9 cellular contexts compared by ENCODE assay signal in genomic region chr1:20484526-20485462, GRCh38. TPM values are rescaled to one million over a fixed set of nuclear protein-coding genes. Genes with fewer than 3 reads are reported as not detected.
A peak's percentile ranks its signal among the peaks of the same experiment; 100 is the strongest.
DNase-seq lines count a peak whose midpoint lies in the region; ATAC-seq lines count a peak whose summit lies in the region.
"Had no signal": no experiment of that assay in that cellular context is flagged by ENCODE, and none has a peak within 500 bp of the region (broad histone marks: within the 10 kb centered on the region; RNA-seq: fewer than 3 reads in every experiment).

No MANE protein-coding gene starts in this region.

- DNase-seq in CD4-positive, alpha-beta memory T cell: peak in 1 of 5 donors; percentile 17
- DNase-seq in NCI-H510A (lab: John Stamatoyannopoulos, UW) (peak; percentile 40), naive B cell (no peak), posterior vena cava (ENCODE audit: low spot score) (no peak)

- no peaks in the 10 kb centered on the region for H3K36me3 ChIP-seq in CD4-positive, alpha-beta memory T cell (ENCODE audit: insufficient read depth, low read length)
- no peaks in the 10 kb centered on the region for H3K36me3 ChIP-seq in endocrine pancreas (ENCODE audit: control insufficient read depth, insufficient read depth, low read length)
- H3K36me3 ChIP-seq: neutrophil had no signal

- peaks cover 11 to 22% (median 16%) of the 10 kb centered on the region in 4 donors for H3K4me1 Mint-ChIP-seq in CD4-positive, alpha-beta memory T cell
- peaks cover 17 to 22% (median 18%) of the 10 kb centered on the region in 3 donors for H3K4me1 Mint-ChIP-seq in naive B cell

- H3K9me3 ChIP-seq in CD4-positive, alpha-beta memory T cell (ENCODE audit: control insufficient read depth in 1 of 2, low read length in 2 of 2): no peaks in the 10 kb centered on the region
- no peaks in the 10 kb centered on the region for H3K9me3 ChIP-seq in endocrine pancreas (ENCODE audit: control insufficient read depth, low read length)
- H3K9me3 ChIP-seq: neutrophil had no signal

- peaks cover 24% of the 10 kb centered on the region for H3K4me1 ChIP-seq in CD4-positive, alpha-beta memory T cell (ENCODE audit: insufficient read depth, low read length)
- H3K4me1 ChIP-seq in endocrine pancreas (ENCODE audit: control insufficient read depth, insufficient read depth, low read length): peaks cover 6% of the 10 kb centered on the region

- ATAC-seq in naive B cell (ENCODE audit: low read depth in 2 of 2) (no peak), GM18511 (IDR thresholded peaks at IDR 0.05; ENCODE audit: unreplicated experiment) (no peak), GM19328 (IDR thresholded peaks at IDR 0.05; ENCODE audit: unreplicated experiment) (no peak), HG02840 (IDR thresholded peaks at IDR 0.05; ENCODE audit: low FRiP score, unreplicated experiment) (no peak)

- CTCF ChIA-PET in CD4-positive, alpha-beta memory T cell (lab: Charles Lee; ENCODE audit: partially characterized antibody): interaction anchor here (2.5 kb wide), 1 partner anchor 10 kb away, joined by 10 read pairs; no protein-coding TSS in a partner anchor

- intact Hi-C loops in CD4-positive, alpha-beta memory T cell (cut with micrococcal nuclease): no loop called here
- intact Hi-C loops in posterior vena cava (cut with DNase I): loop anchor here in 1 of 2 donors (5.0 kb wide), 1 partner anchor 272 kb away; no protein-coding TSS in a partner anchor

- no peak overlapping the region for H3K27ac ChIP-seq in CD4-positive, alpha-beta memory T cell (ENCODE audit: low read depth, low read length)
- H3K27ac ChIP-seq: neutrophil had no signal

- H3K27me3 ChIP-seq in CD4-positive, alpha-beta memory T cell (ENCODE audit: insufficient read depth, low read length): peaks cover 19% of the 10 kb centered on the region
- no peaks in the 10 kb centered on the region for H3K27me3 ChIP-seq in endocrine pancreas (ENCODE audit: control insufficient read depth, insufficient read depth, low read length)

- H3K27me3 Mint-ChIP-seq in CD4-positive, alpha-beta memory T cell: peaks cover 21 to 29% of the 10 kb centered on the region in 2 donors
- peaks cover 68 to 87% (median 84%) of the 10 kb centered on the region in 3 donors for H3K27me3 Mint-ChIP-seq in naive B cell

- peak overlapping the region; percentile 85 to 93 (median 88) for H3K4me3 Mint-ChIP-seq in CD4-positive, alpha-beta memory T cell
- H3K4me3 Mint-ChIP-seq in naive B cell: peak overlapping the region; percentile 62 to 93 (median 78)

- peak overlapping the region in 4 of 7 donors; percentile 30 to 68 (median 58) for H3K27ac Mint-ChIP-seq in CD4-positive, alpha-beta memory T cell
- peak overlapping the region in 1 of 6 donors; percentile 41 for H3K27ac Mint-ChIP-seq in naive B cell

- H3K9me3 Mint-ChIP-seq in CD4-positive, alpha-beta memory T cell: no peaks in the 10 kb centered on the region
- no peaks in the 10 kb centered on the region for H3K9me3 Mint-ChIP-seq in naive B cell

- H3K9ac ChIP-seq in endocrine pancreas (ENCODE audit: control insufficient read depth, insufficient read depth, low read length): peak overlapping the region; percentile 85

- H3K36me3 Mint-ChIP-seq in CD4-positive, alpha-beta memory T cell: no peaks in the 10 kb centered on the region
- H3K36me3 Mint-ChIP-seq in naive B cell: peaks cover 3 to 6% of the 10 kb centered on the region in 2 donors

- peak overlapping the region in 1 of 2 donors; percentile 24 for H3K4me3 ChIP-seq in CD4-positive, alpha-beta memory T cell (ENCODE audit: low read length in 2 of 2)
- no peak overlapping the region for H3K4me3 ChIP-seq in endocrine pancreas (ENCODE audit: control insufficient read depth, insufficient read depth, low read length)

- POLR2A ChIA-PET in CD4-positive, alpha-beta memory T cell (lab: Charles Lee; ENCODE audit: partially characterized antibody): interaction anchor here (0.7 to 2.5 kb wide), 3 partner anchors 11 to 272 kb away, joined by 5 to 12 read pairs (median 5); partner anchors contain the start of gene MUL1

RNA-seq across cellular contexts. Expression of gene CAMK2N1, which starts 1.2 kb away (rescaled TPM):
- 1 to 10 TPM; 5.5 to 6.5 TPM for total RNA-seq in CD4-positive, alpha-beta memory T cell
- polyA plus RNA-seq in CD4-positive, alpha-beta memory T cell: under 1 TPM; 0.32 to 0.84 TPM
- not detected for polyA plus RNA-seq in naive B cell (ENCODE audit: low read depth in 6 of 6)
- total RNA-seq in posterior vena cava: 10 to 100 TPM; 12.3 to 22.9 TPM

RNA-seq across cellular contexts. Expression of gene MUL1, which starts 23.2 kb away (rescaled TPM):
- 10 to 100 TPM; 21.4 to 22.2 TPM for total RNA-seq in CD4-positive, alpha-beta memory T cell
- polyA plus RNA-seq in CD4-positive, alpha-beta memory T cell: 10 to 100 TPM; 30.4 to 44.4 TPM
- polyA plus RNA-seq in naive B cell (ENCODE audit: low read depth in 6 of 6): 10 to 100 TPM; 28.5 to 85.5 (median 37.5) TPM
- 10 to 100 TPM; 20.9 to 21.7 TPM for total RNA-seq in posterior vena cava
